21 cellular contexts compared by ENCODE assay signal in the genomic region with DNA sequence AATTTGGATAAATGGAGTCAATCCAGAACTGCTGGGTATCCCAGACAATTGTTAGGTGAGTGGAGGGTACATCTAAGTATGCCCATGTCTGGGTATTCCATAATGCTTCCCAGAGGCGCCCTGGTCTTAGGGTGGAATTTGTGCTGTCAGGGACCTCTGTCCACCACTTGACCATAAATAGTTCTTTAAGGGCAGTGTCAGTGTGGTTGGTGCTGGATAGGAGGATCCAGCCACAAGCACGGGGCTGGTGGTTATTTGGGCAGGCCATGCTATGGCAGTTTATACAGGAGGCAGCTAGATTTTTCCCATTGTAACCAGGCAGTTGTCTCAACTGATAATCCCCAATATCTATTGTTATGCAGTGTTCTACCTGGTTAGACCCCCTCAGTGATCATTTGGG.
DNase-seq lines count a peak whose midpoint lies in the region; TF ChIP-seq lines count a peak whose summit lies in the region.
"Had no signal": no experiment of that assay in that cellular context is flagged by ENCODE, and none has a peak within 500 bp of the region (broad histone marks: within the 10 kb centered on the region; RNA-seq: fewer than 3 reads in every experiment).

No MANE protein-coding gene starts in this region.

- H4K20me1 ChIP-seq in osteoblast (ENCODE audit: insufficient read depth, low read length), result no peaks in the 10 kb centered on the region
- H4K20me1 ChIP-seq: BLaER1 had no signal

- no peak overlapping the region for H3K4me3 Mint-ChIP-seq in chondrocyte (ENCODE audit: unreplicated experiment)
- H3K4me3 Mint-ChIP-seq: CD14-positive monocyte; CD4-positive, alpha-beta memory T cell; CD4-positive, CD25-positive, alpha-beta regulatory T cell; CD8-positive, alpha-beta memory T cell had no signal

- H3K4me3 ChIP-seq in osteoblast (ENCODE audit: insufficient read depth, low read length), result no peak overlapping the region
- H3K4me3 ChIP-seq: BLaER1, GM12878 had no signal

- no peaks in the 10 kb centered on the region for H3K4me1 Mint-ChIP-seq in chondrocyte (ENCODE audit: low read depth)
- H3K4me1 Mint-ChIP-seq: CD8-positive, alpha-beta memory T cell had no signal

- H3K9me3 ChIP-seq in osteoblast (ENCODE audit: low read depth, low read length), result no peaks in the 10 kb centered on the region
- H3K9me3 ChIP-seq: BE2C had no signal

- H3K27ac ChIP-seq in osteoblast (ENCODE audit: low read depth, low read length), result no peak overlapping the region
- H3K27ac ChIP-seq: BLaER1 had no signal

- no peak overlapping the region for H2AFZ ChIP-seq in osteoblast (ENCODE audit: low read length)

- peak; percentile 30 for DNase-seq in chondrocyte (ENCODE audit: low spot score)
- DNase-seq in myocyte (ENCODE audit: low read depth), result peak; percentile 61
- DNase-seq in osteoblast (ENCODE audit: insufficient read length, low spot score, missing footprints), result peak; percentile 21
- no peak for DNase-seq in NCI-H146 treated with DMSO at 0.1 percent for 48 hours (lab: John Stamatoyannopoulos, UW; ENCODE audit: unreplicated experiment)
- DNase-seq in NCI-H526 treated with DMSO at 0.1 percent for 48 hours (lab: John Stamatoyannopoulos, UW), result no peak
- no peak for DNase-seq in D341Med (ENCODE audit: low spot score)
- no peak for DNase-seq in ureter (ENCODE audit: low spot score)
- DNase-seq: 8988T; ACHN; BE2C; C1 segment of cervical spinal cord; CD4-positive, alpha-beta memory T cell; CD4-positive, CD25-positive, alpha-beta regulatory T cell; CD8-positive, alpha-beta memory T cell; COR-L47; DND-41; EL; GDM1 had no signal

- no peak for TF ChIP-seq CTCF in chondrocyte (IDR thresholded peaks at IDR 0.05)
- no peak for TF ChIP-seq CTCF in osteoblast (IDR thresholded peaks at IDR 0.05; ENCODE audit: extremely low read depth, low read depth, low read length)

- H3K27me3 ChIP-seq in osteoblast (ENCODE audit: insufficient read depth, low read length), result no peaks in the 10 kb centered on the region
- H3K27me3 ChIP-seq: BE2C, BLaER1 had no signal

- H3K4me1 ChIP-seq in osteoblast (ENCODE audit: insufficient read depth, low read length), result no peaks in the 10 kb centered on the region
- H3K4me1 ChIP-seq: BE2C, BLaER1 had no signal

- no peaks in the 10 kb centered on the region for H3K9me3 Mint-ChIP-seq in chondrocyte (ENCODE audit: low read depth)
- H3K9me3 Mint-ChIP-seq: CD8-positive, alpha-beta memory T cell had no signal

- H3K36me3 ChIP-seq in osteoblast (ENCODE audit: insufficient read depth, low read length), result no peaks in the 10 kb centered on the region
- H3K36me3 ChIP-seq: BE2C, BLaER1 had no signal

- H3K4me2 ChIP-seq in osteoblast (ENCODE audit: insufficient read depth, low read length), result no peak overlapping the region
- H3K4me2 ChIP-seq: BLaER1 had no signal

- no peaks in the 10 kb centered on the region for H3K79me2 ChIP-seq in osteoblast (ENCODE audit: insufficient read depth, low read length)

- H3K27ac Mint-ChIP-seq in chondrocyte (ENCODE audit: unreplicated experiment), result no peak overlapping the region
- H3K27ac Mint-ChIP-seq: CD4-positive, alpha-beta memory T cell; CD4-positive, CD25-positive, alpha-beta regulatory T cell; CD8-positive, alpha-beta memory T cell had no signal

- H3K27me3 Mint-ChIP-seq in chondrocyte (ENCODE audit: low read depth), result no peaks in the 10 kb centered on the region
- H3K27me3 Mint-ChIP-seq: CD4-positive, alpha-beta memory T cell; CD4-positive, CD25-positive, alpha-beta regulatory T cell; CD8-positive, alpha-beta memory T cell had no signal

- no peaks in the 10 kb centered on the region for H3K36me3 Mint-ChIP-seq in chondrocyte (ENCODE audit: low read depth)

Comparison
In these comparisons a context has a peak if more than half of its experiments do, and no peak if none do; other contexts are left out.
1. DNase-seq: peak in chondrocyte (single experiment), myocyte (single experiment) and osteoblast (single experiment); none in NCI-H146 treated with DMSO at 0.1 percent for 48 hours (single experiment), NCI-H526 treated with DMSO at 0.1 percent for 48 hours (single experiment), D341Med (single experiment) and ureter (single experiment).